8 cellular contexts compared by ENCODE assay signal in the genomic region with DNA sequence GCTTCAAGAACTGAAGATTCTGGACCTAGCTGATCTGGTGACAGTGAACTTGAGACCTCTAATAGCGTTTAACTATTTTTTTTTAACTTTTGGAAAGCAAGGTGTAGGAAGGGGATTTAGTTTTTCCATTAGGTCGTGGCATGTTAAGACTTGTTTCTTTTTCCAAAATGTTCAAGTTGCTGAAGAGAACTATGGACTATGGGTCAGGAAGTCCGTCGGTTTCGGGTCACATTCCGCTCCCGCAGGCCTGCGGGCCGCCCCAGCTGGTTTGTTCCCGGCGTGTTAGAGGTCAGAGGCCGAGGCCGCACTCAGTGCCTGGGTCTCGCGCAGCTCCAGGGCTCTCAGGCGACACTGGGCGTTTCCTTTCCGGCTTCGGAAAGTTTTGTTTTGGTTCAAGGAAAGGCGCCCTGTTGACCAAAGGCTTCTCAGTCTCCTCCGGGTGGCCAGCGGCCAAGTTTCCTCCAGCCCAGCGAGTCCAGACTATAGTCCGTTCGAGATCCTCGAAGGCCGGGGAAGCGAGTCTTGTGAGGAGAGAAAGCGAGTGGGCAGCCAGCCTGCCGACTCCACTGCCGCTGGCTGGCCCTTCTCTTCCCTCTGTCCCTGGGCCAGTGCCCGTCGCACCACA. TPM values are rescaled to one million over a fixed set of nuclear protein-coding genes. Genes with fewer than 3 reads are reported as not detected.
DNase-seq lines count a peak whose midpoint lies in the region; ATAC-seq, FAIRE-seq and TF ChIP-seq lines count a peak whose summit lies in the region.

No MANE protein-coding gene starts in this region.

- DNase-seq in CD4-positive, alpha-beta memory T cell, result peak in 2 of 5 donors; percentile 5 to 9
- peak; percentile 67 for DNase-seq in amniotic stem cell (lab: John Stamatoyannopoulos, UW)
- no peak for DNase-seq in OCI-M1 (lab: John Stamatoyannopoulos, UW)
- DNase-seq in GM12891 (ENCODE audit: insufficient read length, low spot score), result no peak

- H3K27me3 Mint-ChIP-seq in CD4-positive, alpha-beta memory T cell, result peaks cover 14 to 34% of the 10 kb centered on the region in 2 donors

- peak overlapping the region; percentile 58 to 91 (median 87) for H3K27ac Mint-ChIP-seq in CD4-positive, alpha-beta memory T cell

- no peaks in the 10 kb centered on the region for H3K27me3 ChIP-seq in CD4-positive, alpha-beta memory T cell (ENCODE audit: insufficient read depth, low read length)
- H3K27me3 ChIP-seq in iPS-20b (ENCODE audit: insufficient read depth, low read length), result peaks cover 19% of the 10 kb centered on the region; the same call in 1 of the 2 replicates

- peak overlapping the region; percentile 75 for H3K9ac ChIP-seq in iPS-20b (ENCODE audit: low read depth, low read length)

- H3K4me3 Mint-ChIP-seq in CD4-positive, alpha-beta memory T cell, result peak overlapping the region; percentile 90 to 99 (median 94)

- ATAC-seq in GM21360 (IDR thresholded peaks at IDR 0.05; ENCODE audit: unreplicated experiment) (peak; percentile 33), HG03565 (IDR thresholded peaks at IDR 0.05; ENCODE audit: unreplicated experiment) (peak; percentile 9)

- no peaks in the 10 kb centered on the region for H3K36me3 ChIP-seq in CD4-positive, alpha-beta memory T cell (ENCODE audit: insufficient read depth, low read length)
- no peaks in the 10 kb centered on the region for H3K36me3 ChIP-seq in iPS-20b (ENCODE audit: insufficient read depth, low read depth, low read length)

- H3K4me1 Mint-ChIP-seq in CD4-positive, alpha-beta memory T cell, result peaks cover 13 to 19% (median 13%) of the 10 kb centered on the region in 4 donors

- H3K4me3 ChIP-seq in CD4-positive, alpha-beta memory T cell (ENCODE audit: low read length in 2 of 2), result peak overlapping the region; percentile 85 to 96
- H3K4me3 ChIP-seq in iPS-20b (ENCODE audit: low read length), result peak overlapping the region; percentile 70
- peak overlapping the region; percentile 57 to 98 (median 91) for H3K4me3 ChIP-seq in skin epidermis

- POLR2A ChIA-PET in CD4-positive, alpha-beta memory T cell (lab: Charles Lee; ENCODE audit: partially characterized antibody), result interaction anchor here (0.9 kb wide), 3 partner anchors 106 to 609 kb away, joined by 3 to 4 read pairs (median 3); no protein-coding TSS in a partner anchor

- intact Hi-C loops in CD4-positive, alpha-beta memory T cell (cut with micrococcal nuclease), result loop anchor here (1.0 to 5.0 kb wide), 4 partner anchors 107 to 1353 kb away; no protein-coding TSS in a partner anchor

- peaks cover 0 to 6% (median 0%) of the 10 kb centered on the region in 8 donors for H3K9me3 Mint-ChIP-seq in CD4-positive, alpha-beta memory T cell

- peaks cover 0 to 10% of the 10 kb centered on the region in 2 donors for H3K36me3 Mint-ChIP-seq in CD4-positive, alpha-beta memory T cell

- CTCF ChIA-PET in CD4-positive, alpha-beta memory T cell (lab: Charles Lee; ENCODE audit: partially characterized antibody), result interaction anchor here (1.0 to 2.7 kb wide), 5 partner anchors 11 to 496 kb away, joined by 3 to 14 read pairs (median 10); no protein-coding TSS in a partner anchor

- peaks cover 15% of the 10 kb centered on the region for H3K4me1 ChIP-seq in CD4-positive, alpha-beta memory T cell (ENCODE audit: insufficient read depth, low read length)
- H3K4me1 ChIP-seq in iPS-20b (ENCODE audit: insufficient read depth, low read length), result peaks cover 14% of the 10 kb centered on the region

- H3K27ac ChIP-seq in CD4-positive, alpha-beta memory T cell (ENCODE audit: low read depth, low read length), result peak overlapping the region; percentile 28
- H3K27ac ChIP-seq in iPS-20b (ENCODE audit: low read length) (no peak overlapping the region), skin epidermis (peak overlapping the region; percentile 84 to 99 (median 96))

- FAIRE-seq in GM12891 (lab: Jason Lieb, UNC), result no peak

- no peaks in the 10 kb centered on the region for H3K9me3 ChIP-seq in CD4-positive, alpha-beta memory T cell (ENCODE audit: control insufficient read depth in 1 of 2, low read length in 2 of 2)
- no peaks in the 10 kb centered on the region for H3K9me3 ChIP-seq in iPS-20b (ENCODE audit: insufficient read depth, low read depth, low read length)

- TF ChIP-seq POLR2A in GM12891 (IDR thresholded peaks at IDR 0.05; ENCODE audit: low read depth, low read length), result no peak

TF ChIP-seq in GM12891, 5 proteins besides CTCF, POLR2A, EP300 and RAD21:
- TF ChIP-seq POU2F2 (IDR thresholded peaks at IDR 0.05; ENCODE audit: low read depth, low read length) (no peak), PAX5 (IDR thresholded peaks at IDR 0.05; ENCODE audit: insufficient read depth, low read length, severe bottlenecking) (no peak), POLR2AphosphoS5 (IDR thresholded peaks at IDR 0.05; ENCODE audit: low read depth, low read length) (no peak), TAF1 (IDR thresholded peaks at IDR 0.05; ENCODE audit: low read depth, low read length) (no peak), SPI1 (IDR thresholded peaks at IDR 0.05; ENCODE audit: low read depth, low read length) (no peak)

RNA-seq across cellular contexts. Expression of a gene that starts 0.6 kb away (rescaled TPM):
- total RNA-seq in CD4-positive, alpha-beta memory T cell, result 1 to 10 TPM; 6.1 to 6.3 TPM
- polyA plus RNA-seq in CD4-positive, alpha-beta memory T cell, result 1 to 10 TPM; 1.4 to 2.5 TPM
- 0.05 TPM for polyA plus RNA-seq in GM12891 (2012; ENCODE audit: low read depth, missing spikeins)
